1 cellular context compared by ENCODE assay signal in genomic region chr1:152034654-152035405, GRCh38.
TF ChIP-seq lines count a peak whose summit lies in the region.

No MANE protein-coding gene starts in this region.

TF ChIP-seq in K562, 482 proteins besides CTCF, POLR2A, EP300 and RAD21 (continued from another document and continues in another):
- no peak for TF ChIP-seq PURB (CRISPR knock-in tag; IDR thresholded peaks at IDR 0.05; ENCODE audit: low read depth)
- TF ChIP-seq ID3 (CRISPR knock-in tag; IDR thresholded peaks at IDR 0.05) = no peak
- TF ChIP-seq ID3 (tag; IDR thresholded peaks at IDR 0.05) = peak; percentile 53; the same call in 1 of the 2 replicates
- no peak for TF ChIP-seq FOXA1 (IDR thresholded peaks at IDR 0.05; ENCODE audit: borderline replicate concordance)
- TF ChIP-seq RBM14 (IDR thresholded peaks at IDR 0.05; ENCODE audit: borderline replicate concordance, insufficient read depth, low read depth, low read length) = no peak
- no peak for TF ChIP-seq POLR3G (IDR thresholded peaks at IDR 0.05; ENCODE audit: extremely low read depth, insufficient read length, insufficient replicate concordance)
- peak; percentile 60 for TF ChIP-seq ETV1 (tag; conservative IDR thresholded peaks at IDR 0.05; ENCODE audit: low read depth)
- no peak for TF ChIP-seq BMI1 (IDR thresholded peaks at IDR 0.05; ENCODE audit: low read length)
- TF ChIP-seq ZBTB9 (CRISPR knock-in tag; IDR thresholded peaks at IDR 0.05) = 0 out of 2 replicates have a peak, but pooled peaks have one; percentile 18
- no peak for TF ChIP-seq RBM25 (IDR thresholded peaks at IDR 0.05; ENCODE audit: low read depth, low read length, severe bottlenecking)
- TF ChIP-seq ZKSCAN1 (IDR thresholded peaks at IDR 0.05; ENCODE audit: low read depth, low read length) = no peak
- no peak for TF ChIP-seq ZNF239 (CRISPR knock-in tag; IDR thresholded peaks at IDR 0.05)
- TF ChIP-seq PHB2 (IDR thresholded peaks at IDR 0.05; ENCODE audit: low read depth) = no peak
- TF ChIP-seq ZBTB17 (CRISPR knock-in tag; IDR thresholded peaks at IDR 0.05) = no peak
- no peak for TF ChIP-seq HES1 (IDR thresholded peaks at IDR 0.05; ENCODE audit: low read depth)
- TF ChIP-seq RBM17 (IDR thresholded peaks at IDR 0.05; ENCODE audit: borderline replicate concordance, low read depth, low read length) = no peak
- TF ChIP-seq HDGF (IDR thresholded peaks at IDR 0.05) = no peak
- no peak for TF ChIP-seq E2F4 (CRISPR knock-in tag; IDR thresholded peaks at IDR 0.05; ENCODE audit: low read depth)
- no peak for TF ChIP-seq ZNF551 (CRISPR knock-in tag; IDR thresholded peaks at IDR 0.05)
- peak; percentile 8; the same call in 1 of the 2 replicates for TF ChIP-seq ESRRA (IDR thresholded peaks at IDR 0.05; ENCODE audit: borderline replicate concordance, low read depth)
- TF ChIP-seq SMARCE1 (IDR thresholded peaks at IDR 0.05) = peak; percentile 73; the same call in 1 of the 2 replicates
- no peak for TF ChIP-seq HMGN3 (IDR thresholded peaks at IDR 0.05; ENCODE audit: borderline replicate concordance, extremely low read depth, insufficient read length, low read depth, low read length)
- no peak for TF ChIP-seq HNRNPLL (IDR thresholded peaks at IDR 0.05; ENCODE audit: low read depth, low read length, poor library complexity, severe bottlenecking)
- TF ChIP-seq PHTF2 (CRISPR knock-in tag; IDR thresholded peaks at IDR 0.05) = no peak
- TF ChIP-seq BCOR (IDR thresholded peaks at IDR 0.05) = no peak
- no peak for TF ChIP-seq ZSCAN29 (IDR thresholded peaks at IDR 0.05)
- TF ChIP-seq ELF1 (tag; IDR thresholded peaks at IDR 0.05) = peak; percentile 61; the same call in 1 of the 2 replicates
- TF ChIP-seq MCM2 (IDR thresholded peaks at IDR 0.05; ENCODE audit: low read depth) = no peak
- no peak for TF ChIP-seq ELF2 (CRISPR knock-in tag; IDR thresholded peaks at IDR 0.05)
- TF ChIP-seq ZC3H8 (IDR thresholded peaks at IDR 0.05) = no peak
- TF ChIP-seq HEY1 (CRISPR knock-in tag; IDR thresholded peaks at IDR 0.05; ENCODE audit: borderline replicate concordance) = no peak
- no peak for TF ChIP-seq CREB1 (IDR thresholded peaks at IDR 0.05)
- no peak for TF ChIP-seq CREB1 (CRISPR knock-in tag; IDR thresholded peaks at IDR 0.05)
- TF ChIP-seq U2AF1 (optimal IDR thresholded peaks at IDR 0.05; ENCODE audit: low read depth, low read length) = no peak
- peak; percentile 45; the same call in 1 of the 2 replicates for TF ChIP-seq MEF2D (tag; conservative IDR thresholded peaks at IDR 0.05; ENCODE audit: low read depth)
- no peak; the same call in 1 of the 2 replicates for TF ChIP-seq TEAD4 (IDR thresholded peaks at IDR 0.05; ENCODE audit: low read length)
- no peak for TF ChIP-seq TEAD4 (CRISPR knock-in tag; IDR thresholded peaks at IDR 0.05; ENCODE audit: borderline replicate concordance)
- TF ChIP-seq POLR3A (IDR thresholded peaks at IDR 0.05; ENCODE audit: borderline replicate concordance, extremely low read depth, insufficient read depth, insufficient read length) = no peak
- no peak for TF ChIP-seq IRF1 (CRISPR knock-in tag; IDR thresholded peaks at IDR 0.05; ENCODE audit: borderline replicate concordance)
- TF ChIP-seq KDM4B (IDR thresholded peaks at IDR 0.05; ENCODE audit: borderline replicate concordance in 2 of 2, low read depth in 1 of 2) = no peak
- TF ChIP-seq U2AF2 (optimal IDR thresholded peaks at IDR 0.05; ENCODE audit: low read depth, low read length) = no peak
- TF ChIP-seq KHSRP (IDR thresholded peaks at IDR 0.05) = no peak
- no peak for TF ChIP-seq RBM15 (IDR thresholded peaks at IDR 0.05; ENCODE audit: insufficient read depth, low read length)
- TF ChIP-seq CHD2 (IDR thresholded peaks at IDR 0.05; ENCODE audit: low read depth, low read length) = no peak
- no peak for TF ChIP-seq SIRT6 (IDR thresholded peaks at IDR 0.05; ENCODE audit: low read depth, low read length)
- peak; percentile 75 for TF ChIP-seq STAT5A (IDR thresholded peaks at IDR 0.05; ENCODE audit: borderline replicate concordance, low read length)
- TF ChIP-seq HDAC6 (IDR thresholded peaks at IDR 0.05; ENCODE audit: low read depth, low read length) = no peak
- TF ChIP-seq ZNF431 (CRISPR knock-in tag; IDR thresholded peaks at IDR 0.05) = no peak
- no peak for TF ChIP-seq MYNN (IDR thresholded peaks at IDR 0.05)
- no peak for TF ChIP-seq MYNN (CRISPR knock-in tag; IDR thresholded peaks at IDR 0.05)
- TF ChIP-seq MBD1 (CRISPR knock-in tag; IDR thresholded peaks at IDR 0.05) = no peak
- no peak for TF ChIP-seq MAZ (CRISPR knock-in tag; conservative IDR thresholded peaks at IDR 0.05 in 1 of 2, IDR thresholded peaks at IDR 0.05 in 1 of 2)
- TF ChIP-seq SFPQ (IDR thresholded peaks at IDR 0.05; ENCODE audit: low read depth, low read length) = no peak
- TF ChIP-seq ZNF609 (CRISPR knock-in tag; IDR thresholded peaks at IDR 0.05; ENCODE audit: borderline replicate concordance) = no peak
- TF ChIP-seq POLR2B (IDR thresholded peaks at IDR 0.05; ENCODE audit: low read depth, partially characterized antibody) = peak; percentile 44
- TF ChIP-seq SLC30A9 (CRISPR knock-in tag; IDR thresholded peaks at IDR 0.05) = no peak
- no peak for TF ChIP-seq NR3C1 (CRISPR knock-in tag; IDR thresholded peaks at IDR 0.05)
- TF ChIP-seq SRSF3 (IDR thresholded peaks at IDR 0.05; ENCODE audit: insufficient read depth, low read length) = no peak
- TF ChIP-seq FOXM1 (IDR thresholded peaks at IDR 0.05; ENCODE audit: low read depth) = no peak
- no peak for TF ChIP-seq FOXM1 (CRISPR knock-in tag; IDR thresholded peaks at IDR 0.05; ENCODE audit: low read depth)
- TF ChIP-seq FIP1L1 (IDR thresholded peaks at IDR 0.05; ENCODE audit: low read depth, low read length, poor library complexity, severe bottlenecking) = no peak
- no peak for TF ChIP-seq RFX1 (IDR thresholded peaks at IDR 0.05)
- no peak for TF ChIP-seq ZNF3 (CRISPR knock-in tag; IDR thresholded peaks at IDR 0.05)
- TF ChIP-seq ARNT (IDR thresholded peaks at IDR 0.05) = no peak
- no peak for TF ChIP-seq ZNF655 (CRISPR knock-in tag; IDR thresholded peaks at IDR 0.05)
- TF ChIP-seq MED1 (CRISPR knock-in tag; IDR thresholded peaks at IDR 0.05; ENCODE audit: borderline replicate concordance) = no peak
- TF ChIP-seq ARHGAP35 (IDR thresholded peaks at IDR 0.05; ENCODE audit: partially characterized antibody) = no peak
